19 cellular contexts compared by ENCODE assay signal in genomic region chr6:129586815-129587214, GRCh38.
"Had no signal": no experiment of that assay in that cellular context is flagged by ENCODE, and none has a peak within 500 bp of the region (broad histone marks: within the 10 kb centered on the region; RNA-seq: fewer than 3 reads in every experiment).

No MANE protein-coding gene starts in this region.

- H3K4me3 ChIP-seq: esophagus muscularis mucosa, gastrocnemius medialis, heart right ventricle, pancreas, smooth muscle cell, suprapubic skin, thyroid gland had no signal

- H3K9me3 ChIP-seq: esophagus muscularis mucosa, gastrocnemius medialis, heart right ventricle, pancreas, suprapubic skin, thyroid gland had no signal

- ATAC-seq: effector memory CD8-positive, alpha-beta T cell; gastrocnemius medialis; heart right ventricle; pancreas; right cardiac atrium; stimulated activated effector memory CD8-positive, alpha-beta T cell treated with anti-CD3 and anti-CD28 coated beads, Interleukin-12 subunit alpha, Interleukin-12 subunit beta, amount 100 ng/mL, for 72 hours; stimulated activated naive CD8-positive, alpha-beta T cell treated with anti-CD3 and anti-CD28 coated beads, Interleukin-15, Interleukin-2, amounts not matched to agents 100 U/mL and 50 U/mL, for 24 hours had no signal

- H3K4me1 ChIP-seq: esophagus muscularis mucosa, gastrocnemius medialis, heart right ventricle, pancreas, suprapubic skin, thyroid gland had no signal

- H3K36me3 ChIP-seq: esophagus muscularis mucosa, thyroid gland had no signal

- DNase-seq: effector memory CD8-positive, alpha-beta T cell; gastrocnemius medialis; heart right ventricle; hypothalamus; kidney glomerular epithelial cell; mesendoderm; naive B cell; occipital lobe; pancreas; right cardiac atrium; stimulated activated CD4-positive, alpha-beta T cell treated with anti-CD3 and anti-CD28 coated beads, Interleukin-4, amount 100 ng/mL, for 1 hour; stimulated activated CD8-positive, alpha-beta memory T cell treated with anti-CD3 and anti-CD28 coated beads, Interleukin-4, amount 100 ng/mL, for 48 hours; stimulated activated naive CD8-positive, alpha-beta T cell treated with anti-CD3 and anti-CD28 coated beads, Interleukin-15, Interleukin-2, amounts not matched to agents 100 U/mL and 50 U/mL, for 24 hours; thyroid gland had no signal

- H3K27me3 ChIP-seq: esophagus muscularis mucosa, gastrocnemius medialis, heart right ventricle, pancreas, suprapubic skin, thyroid gland had no signal

- H3K4me2 ChIP-seq: smooth muscle cell had no signal

- H3K27ac ChIP-seq: epithelial cell of prostate, esophagus muscularis mucosa, gastrocnemius medialis, heart right ventricle, pancreas, suprapubic skin, thyroid gland had no signal
